ENCODE assay signal across 25 cellular contexts in genomic region chr2:49516427-49516826, GRCh38.
"Had no signal": no experiment of that assay in that cellular context is flagged by ENCODE, and none has a peak within 500 bp of the region (broad histone marks: within the 10 kb centered on the region; RNA-seq: fewer than 3 reads in every experiment).

No MANE protein-coding gene starts in this region.

- H3K9ac ChIP-seq: parathyroid adenoma had no signal

- H3K9me3 ChIP-seq: ovary, psoas muscle, right lobe of liver, sigmoid colon, thoracic aorta, thyroid gland, vagina had no signal

- DNase-seq: nephron progenitor cell; occipital lobe; ovary; posterior cingulate gyrus; psoas muscle; right cardiac atrium; right lobe of liver; sigmoid colon; small intestine; stimulated activated CD4-positive, alpha-beta T cell treated with anti-CD3 and anti-CD28 coated beads, Interleukin-15, amount 100 ng/mL, for 24 hours; stimulated activated CD4-positive, alpha-beta T cell treated with anti-CD3 and anti-CD28 coated beads, Interleukin-2, amount 100 ng/mL, for 24 hours; stimulated activated CD4-positive, alpha-beta T cell treated with anti-CD3 and anti-CD28 coated beads, Interleukin-2, amount 100 ng/mL, for 48 hours; stimulated activated CD4-positive, alpha-beta T cell treated with anti-CD3 and anti-CD28 coated beads, Interleukin-4, amount 100 ng/mL, for 24 hours; stimulated activated naive B cell treated with anti-CD40 and anti-IgM and Interleukin-4, amounts not matched to agents 10 μg/mL and 1 μg/mL and 100 μg/mL, for 72 hours; stimulated activated naive CD4-positive, alpha-beta T cell treated with Interleukin-2 at 50 U/mL for 16 hours; stomach; thyroid gland; trophoblast cell; upper lobe of left lung had no signal

- ATAC-seq: natural killer cell treated with Interleukin-12 subunit alpha and Interleukin-12 subunit beta and Interleukin-15 and Interleukin-18, amount 100 ng/mL, for 72 hours; psoas muscle; right cardiac atrium; right lobe of liver; stimulated activated effector memory CD8-positive, alpha-beta T cell treated with anti-CD3 and anti-CD28 coated beads, Interleukin-12 subunit alpha, Interleukin-12 subunit beta, amount 100 ng/mL, for 72 hours; stimulated activated naive B cell treated with anti-CD40 and anti-IgM and Interleukin-4, amounts not matched to agents 10 μg/mL and 1 μg/mL and 100 μg/mL, for 72 hours had no signal

- H3K4me1 ChIP-seq: parathyroid adenoma, psoas muscle, right lobe of liver, sigmoid colon, stomach, thyroid gland, tibial nerve, upper lobe of left lung, vagina had no signal

- H3K36me3 ChIP-seq: ovary, right lobe of liver, sigmoid colon, stomach, thoracic aorta, thyroid gland, tibial nerve, upper lobe of left lung, vagina had no signal

- H3K4me3 ChIP-seq: ovary, psoas muscle, right lobe of liver, sigmoid colon, stomach, thoracic aorta, thyroid gland, tibial nerve, upper lobe of left lung, vagina had no signal

- H2AFZ ChIP-seq: parathyroid adenoma had no signal

- H3K27me3 ChIP-seq: ovary, right lobe of liver, sigmoid colon, stomach, thyroid gland, tibial nerve, upper lobe of left lung, vagina had no signal

- H3K27ac ChIP-seq: ovary, parathyroid adenoma, psoas muscle, right lobe of liver, sigmoid colon, stomach, thoracic aorta, thyroid gland, tibial nerve, upper lobe of left lung, vagina had no signal
